ENCODE assay signal across 14 cellular contexts in genomic region chr15:93179072-93179471, GRCh38.
DNase-seq lines count a peak whose midpoint lies in the region; ATAC-seq, FAIRE-seq and TF ChIP-seq lines count a peak whose summit lies in the region.
"Had no signal": no experiment of that assay in that cellular context is flagged by ENCODE, and none has a peak within 500 bp of the region (broad histone marks: within the 10 kb centered on the region; RNA-seq: fewer than 3 reads in every experiment).

No MANE protein-coding gene starts in this region.

- no peaks in the 10 kb centered on the region for H3K36me3 Mint-ChIP-seq in naive thymus-derived CD4-positive, alpha-beta T cell
- no peaks in the 10 kb centered on the region for H3K36me3 Mint-ChIP-seq in endodermal cell (ENCODE audit: low read depth)

- peak; percentile 65 for ATAC-seq in naive thymus-derived CD4-positive, alpha-beta T cell
- no peak for ATAC-seq in activated CD4-positive, CD25-positive, alpha-beta regulatory T cell treated with anti-CD3 and anti-CD28 coated beads, Interleukin-2, amount 50 U/mL, for 24 hours

- no peak overlapping the region for H3K27ac Mint-ChIP-seq in naive thymus-derived CD4-positive, alpha-beta T cell
- H3K27ac Mint-ChIP-seq in endodermal cell = no peak overlapping the region
- H3K27ac Mint-ChIP-seq: activated T-helper 2 cell treated with anti-CD3 and anti-CD28 coated beads, Interferon-gamma antibody, Interleukin-2, Interleukin-4, amounts not matched to agents 10 μg/mL and 5 μg/mL and 100 μg/mL, durations not matched to agents 14 hours and 24 hours and 36 hours; B cell; stimulated activated naive CD8-positive, alpha-beta T cell treated with anti-CD3 and anti-CD28 coated beads, Interleukin-15, Interleukin-2, amounts not matched to agents 100 ng/mL and 50 ng/mL, for 24 hours had no signal

- FAIRE-seq in bronchial epithelial cell (lab: Jason Lieb, UNC) = no peak

- CTCF ChIA-PET in naive thymus-derived CD4-positive, alpha-beta T cell (lab: Charles Lee) = no interaction called here

- no peak overlapping the region for H3K9ac ChIP-seq in endodermal cell (ENCODE audit: extremely low read depth, low read length, poor library complexity, severe bottlenecking)

- H3K4me3 Mint-ChIP-seq in naive thymus-derived CD4-positive, alpha-beta T cell = no peak overlapping the region
- no peak overlapping the region for H3K4me3 Mint-ChIP-seq in endodermal cell
- H3K4me3 Mint-ChIP-seq: B cell; stimulated activated naive CD8-positive, alpha-beta T cell treated with anti-CD3 and anti-CD28 coated beads, Interleukin-15, Interleukin-2, amounts not matched to agents 100 ng/mL and 50 ng/mL, for 24 hours had no signal

- no peak overlapping the region for H3K27ac ChIP-seq in naive thymus-derived CD4-positive, alpha-beta T cell (ENCODE audit: low read depth, low read length)
- no peak overlapping the region for H3K27ac ChIP-seq in endodermal cell (ENCODE audit: low read depth, low read length)
- H3K27ac ChIP-seq: VCaP had no signal

- H3K9me3 Mint-ChIP-seq in naive thymus-derived CD4-positive, alpha-beta T cell = peaks cover 0 to 9% (median 1%) of the 10 kb centered on the region in 11 donors
- H3K9me3 Mint-ChIP-seq in endodermal cell = peaks cover 8% of the 10 kb centered on the region
- H3K9me3 Mint-ChIP-seq: activated T-helper 2 cell treated with anti-CD3 and anti-CD28 coated beads, Interferon-gamma antibody, Interleukin-2, Interleukin-4, amounts not matched to agents 10 μg/mL and 5 μg/mL and 100 μg/mL, durations not matched to agents 14 hours and 24 hours and 36 hours; stimulated activated naive CD8-positive, alpha-beta T cell treated with anti-CD3 and anti-CD28 coated beads, Interleukin-15, Interleukin-2, amounts not matched to agents 100 ng/mL and 50 ng/mL, for 24 hours had no signal

- H3K27me3 ChIP-seq in bronchial epithelial cell (ENCODE audit: control insufficient read depth, insufficient read depth, low read length) (no peaks in the 10 kb centered on the region), endodermal cell (ENCODE audit: control insufficient read depth, insufficient read depth, low read length, poor library complexity, severe bottlenecking) (no peaks in the 10 kb centered on the region)
- H3K27me3 ChIP-seq in naive thymus-derived CD4-positive, alpha-beta T cell (ENCODE audit: control insufficient read depth in 2 of 2, insufficient read depth in 2 of 2, low read length in 2 of 2) = no peaks in the 10 kb centered on the region

- POLR2A ChIA-PET in naive thymus-derived CD4-positive, alpha-beta T cell (lab: Charles Lee) = no interaction called here

- no peaks in the 10 kb centered on the region for H3K9me3 ChIP-seq in naive thymus-derived CD4-positive, alpha-beta T cell (ENCODE audit: control insufficient read depth in 2 of 3, low read length in 3 of 3)
- no peaks in the 10 kb centered on the region for H3K9me3 ChIP-seq in endodermal cell (ENCODE audit: control insufficient read depth, low read length)
- H3K9me3 ChIP-seq: spleen had no signal

- H3K27me3 Mint-ChIP-seq in naive thymus-derived CD4-positive, alpha-beta T cell = peaks cover 0 to 21% (median 17%) of the 10 kb centered on the region in 5 donors
- peaks cover 17% of the 10 kb centered on the region for H3K27me3 Mint-ChIP-seq in endodermal cell (ENCODE audit: insufficient read depth)

- DNase-seq in COLO668 (lab: John Stamatoyannopoulos, UW; ENCODE audit: unreplicated experiment) = peak; percentile 23
- peak; percentile 60 for DNase-seq in LoVo (ENCODE audit: low spot score)
- peak; percentile 6 for DNase-seq in bronchial epithelial cell (ENCODE audit: low read depth)
- peak in 1 of 9 donors; percentile 4 for DNase-seq in naive thymus-derived CD4-positive, alpha-beta T cell
- no peak for DNase-seq in NCI-H345 (lab: John Stamatoyannopoulos, UW)
- DNase-seq in DMS 273 (lab: John Stamatoyannopoulos, UW; ENCODE audit: unreplicated experiment) = no peak
- no peak for DNase-seq in endodermal cell
- DNase-seq: NCI-H82, spleen had no signal

- no peaks in the 10 kb centered on the region for H3K4me1 ChIP-seq in naive thymus-derived CD4-positive, alpha-beta T cell (ENCODE audit: control insufficient read depth in 2 of 2, insufficient read depth in 2 of 2, low read length in 2 of 2)
- no peaks in the 10 kb centered on the region for H3K4me1 ChIP-seq in endodermal cell (ENCODE audit: control insufficient read depth, insufficient read depth, low read length)

- H3K36me3 ChIP-seq in bronchial epithelial cell (ENCODE audit: control insufficient read depth, insufficient read depth, low read length) = no peaks in the 10 kb centered on the region
- H3K36me3 ChIP-seq in naive thymus-derived CD4-positive, alpha-beta T cell (ENCODE audit: control insufficient read depth in 2 of 3, insufficient read depth in 3 of 3, low read length in 3 of 3) = no peaks in the 10 kb centered on the region
- no peaks in the 10 kb centered on the region for H3K36me3 ChIP-seq in endodermal cell (ENCODE audit: control insufficient read depth, insufficient read depth, low read length)
- H3K36me3 ChIP-seq: spleen had no signal

- 84 to 88% methylated on average over 14 to 15 of the region's 15 CpGs for WGBS in endodermal cell (ENCODE audit: insufficient coverage in 1 of 2, insufficient read length in 1 of 2), 2 experiments

- no peak overlapping the region for H3K4me3 ChIP-seq in bronchial epithelial cell (ENCODE audit: low read depth, low read length)
- H3K4me3 ChIP-seq in naive thymus-derived CD4-positive, alpha-beta T cell (ENCODE audit: low read length) = no peak overlapping the region
- H3K4me3 ChIP-seq in endodermal cell (ENCODE audit: low read length) = no peak overlapping the region
- H3K4me3 ChIP-seq: spleen had no signal

- TF ChIP-seq CTCF in bronchial epithelial cell (IDR thresholded peaks at IDR 0.05; ENCODE audit: insufficient read depth, low read length, severe bottlenecking) = no peak
- TF ChIP-seq CTCF in endodermal cell (conservative IDR thresholded peaks at IDR 0.05) = no peak

- H3K4me1 Mint-ChIP-seq in naive thymus-derived CD4-positive, alpha-beta T cell = peaks cover 0 to 5% (median 0%) of the 10 kb centered on the region in 7 donors
- peaks cover 24% of the 10 kb centered on the region for H3K4me1 Mint-ChIP-seq in endodermal cell
- H3K4me1 Mint-ChIP-seq: B cell had no signal

- intact Hi-C loops in naive thymus-derived CD4-positive, alpha-beta T cell (cut with micrococcal nuclease) = no loop called here

Comparison
In these comparisons a context has a peak if more than half of its experiments do, and no peak if none do; other contexts are left out.
1. DNase-seq: peak in COLO668 (single experiment), LoVo (single experiment) and bronchial epithelial cell (single experiment); none in NCI-H345 (single experiment), DMS 273 (single experiment) and endodermal cell (single experiment).